ENCODE assay signal across 9 cellular contexts in the genomic region with DNA sequence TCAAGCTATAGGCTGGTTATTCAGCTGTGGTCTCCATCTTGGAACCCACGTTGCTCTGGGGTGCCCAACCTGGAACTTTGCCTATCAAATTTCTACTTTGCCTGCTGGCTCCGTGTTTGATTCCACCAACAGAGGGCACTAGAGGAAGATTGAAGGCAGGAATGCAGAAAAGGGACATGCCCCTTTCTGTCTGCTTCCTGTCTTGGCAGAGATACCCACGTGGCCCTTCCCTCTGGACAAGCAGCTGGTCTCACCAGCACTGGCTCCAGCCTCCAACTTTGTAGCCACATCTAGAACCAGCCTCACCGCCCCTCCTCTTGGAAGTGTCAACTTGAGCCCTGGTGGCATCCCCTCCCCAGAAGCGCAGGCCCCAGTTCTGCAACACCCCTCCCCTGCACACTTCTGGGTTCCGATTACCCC. TPM values are rescaled to one million over a fixed set of nuclear protein-coding genes. Genes with fewer than 3 reads are reported as not detected.
DNase-seq lines count a peak whose midpoint lies in the region; ATAC-seq and TF ChIP-seq lines count a peak whose summit lies in the region.
"Had no signal": no experiment of that assay in that cellular context is flagged by ENCODE, and none has a peak within 500 bp of the region (broad histone marks: within the 10 kb centered on the region; RNA-seq: fewer than 3 reads in every experiment).

No MANE protein-coding gene starts in this region.

- no peak overlapping the region for H3K4ac ChIP-seq in mesenchymal stem cell (ENCODE audit: low read depth in 1 of 2, low read length in 2 of 2)

- peak; percentile 24 for TF ChIP-seq CTCF in colonic mucosa (IDR thresholded peaks at IDR 0.05)

- intact Hi-C loops in colonic mucosa (cut with DNase I), result no loop called here

- WGBS in mesenchymal stem cell, result 34% methylated on average over 4 of the region's 6 CpGs

- H3K27ac ChIP-seq in colonic mucosa (no peak overlapping the region), mesenchymal stem cell (ENCODE audit: low read length, poor library complexity, severe bottlenecking) (no peak overlapping the region)
- H3K27ac ChIP-seq: BLaER1 had no signal

- ATAC-seq in HG02759 (IDR thresholded peaks at IDR 0.05; ENCODE audit: unreplicated experiment), result no peak

- no peaks in the 10 kb centered on the region for H3K9me3 ChIP-seq in colonic mucosa
- H3K9me3 ChIP-seq in mesenchymal stem cell (ENCODE audit: control insufficient read depth, low read length), result no peaks in the 10 kb centered on the region
- H3K9me3 ChIP-seq: BLaER1 had no signal

- no peaks in the 10 kb centered on the region for H3K79me1 ChIP-seq in mesenchymal stem cell (replicated peaks; ENCODE audit: low read length, poor library complexity, severe bottlenecking)

- no peak overlapping the region for H2AFZ ChIP-seq in mesenchymal stem cell (ENCODE audit: low read depth, low read length)

- peak overlapping the region in 1 of 2 experiments; percentile 11 for H3K18ac ChIP-seq in mesenchymal stem cell (ENCODE audit: low read depth in 1 of 2, low read length in 2 of 2)

- H2AK5ac ChIP-seq in mesenchymal stem cell (ENCODE audit: low read length, severe bottlenecking), result no peak overlapping the region

- H4K8ac ChIP-seq in mesenchymal stem cell (ENCODE audit: low read length), result peak overlapping the region; percentile 76

- no peak overlapping the region for H4K91ac ChIP-seq in mesenchymal stem cell (ENCODE audit: low read length)

- no peak overlapping the region for H3K4me3 ChIP-seq in colonic mucosa
- no peak overlapping the region for H3K4me3 ChIP-seq in mesenchymal stem cell (ENCODE audit: insufficient read depth in 1 of 2, low read depth in 1 of 2, low read length in 2 of 2)
- H3K4me3 ChIP-seq: BLaER1 had no signal

- no peak overlapping the region for H2BK120ac ChIP-seq in mesenchymal stem cell (ENCODE audit: low read depth, low read length)

- H2BK5ac ChIP-seq in mesenchymal stem cell (ENCODE audit: low read depth, low read length, poor library complexity, severe bottlenecking), result no peak overlapping the region

- no peak overlapping the region for H3K23ac ChIP-seq in mesenchymal stem cell (ENCODE audit: low read length in 2 of 2)

- H2BK15ac ChIP-seq in mesenchymal stem cell (ENCODE audit: low read depth, poor library complexity, severe bottlenecking), result no peak overlapping the region

- H3K14ac ChIP-seq in mesenchymal stem cell (ENCODE audit: low read length in 2 of 2), result peak overlapping the region in 1 of 2 experiments; percentile 68

- DNase-seq in NCI-H1694 (lab: John Stamatoyannopoulos, UW) (peak; percentile 2), NCI-H1694 treated with DMSO at 0.1 percent for 48 hours (lab: John Stamatoyannopoulos, UW) (no peak), NCI-H2171 treated with DMSO at 0.1 percent for 48 hours (lab: John Stamatoyannopoulos, UW) (peak; percentile 35), colonic mucosa (peak; percentile 50), mesenchymal stem cell (peak; percentile 42)
- peak in 3 of 4 experiments; percentile 5 to 28 (median 7) for DNase-seq in activated CD4-positive, CD25-positive, alpha-beta regulatory T cell (lab: John Stamatoyannopoulos, UW)
- peak; percentile 11 to 63 (median 36) for DNase-seq in stimulated activated naive CD4-positive, alpha-beta T cell (lab: John Stamatoyannopoulos, UW)

- H2BK12ac ChIP-seq in mesenchymal stem cell (ENCODE audit: low read length in 2 of 2), result peak overlapping the region; percentile 28 to 49

- H3K27me3 ChIP-seq in colonic mucosa (no peaks in the 10 kb centered on the region), mesenchymal stem cell (ENCODE audit: control insufficient read depth in 1 of 2, insufficient read depth in 1 of 2, low read length in 2 of 2) (no peaks in the 10 kb centered on the region)
- H3K27me3 ChIP-seq: BLaER1 had no signal

- H3K9ac ChIP-seq in colonic mucosa (ENCODE audit: low read depth in 2 of 2, low read length in 2 of 2) (no peak overlapping the region), mesenchymal stem cell (ENCODE audit: low read length) (no peak overlapping the region)
- H3K9ac ChIP-seq: BLaER1 had no signal

- no peaks in the 10 kb centered on the region for H3K36me3 ChIP-seq in colonic mucosa
- H3K36me3 ChIP-seq in mesenchymal stem cell (ENCODE audit: control insufficient read depth in 1 of 2, insufficient read depth in 2 of 2, low read depth in 1 of 2, low read length in 2 of 2), result no peaks in the 10 kb centered on the region
- H3K36me3 ChIP-seq: BLaER1 had no signal

- no peak overlapping the region for H3K4me2 ChIP-seq in mesenchymal stem cell (ENCODE audit: low read length, poor library complexity, severe bottlenecking)
- H3K4me2 ChIP-seq: BLaER1 had no signal

- H3K4me1 ChIP-seq in colonic mucosa (no peaks in the 10 kb centered on the region), mesenchymal stem cell (ENCODE audit: control insufficient read depth, insufficient read depth, low read depth, low read length) (peaks cover 3% of the 10 kb centered on the region)
- H3K4me1 ChIP-seq: BLaER1 had no signal

RNA-seq across cellular contexts. Expression of gene ZNF438, which starts 52.1 kb away (rescaled TPM):
- total RNA-seq in colonic mucosa, result 1 to 10 TPM; 2.7 to 4.3 TPM
- 3.4 TPM for polyA plus RNA-seq in mesenchymal stem cell (2013, experiment 1 of 2)
- 3.5 TPM for polyA plus RNA-seq in mesenchymal stem cell (2013, experiment 2 of 2)
